In the genomic region with DNA sequence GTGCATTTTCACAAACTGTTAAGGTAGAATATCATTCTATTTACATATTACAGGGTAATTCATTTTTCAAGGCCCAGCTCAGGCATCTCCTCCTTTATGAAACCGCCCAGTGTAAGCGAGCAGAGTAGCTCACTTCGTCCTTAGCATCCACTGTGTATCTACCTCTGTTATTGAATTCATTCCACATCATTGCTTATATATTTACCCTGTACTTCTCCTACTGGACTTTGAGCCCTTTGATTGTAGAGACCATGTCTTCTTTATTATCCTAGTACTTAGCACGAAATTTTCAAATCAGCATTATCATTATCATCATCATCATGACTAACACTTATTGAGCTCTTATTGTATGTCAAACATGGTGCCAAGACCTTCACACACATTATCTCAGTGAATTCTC, we compare ENCODE assay signal across 9 cellular contexts.
"Had no signal": no experiment of that assay in that cellular context is flagged by ENCODE, and none has a peak within 500 bp of the region (broad histone marks: within the 10 kb centered on the region; RNA-seq: fewer than 3 reads in every experiment).

No MANE protein-coding gene starts in this region.

- ATAC-seq: HCT116 had no signal

- H3K4me2 ChIP-seq: KMS-11 had no signal

- H3K36me3 ChIP-seq: HAP-1 had no signal

- H2AFZ ChIP-seq: GM23248 had no signal

- DNase-seq: GM23248, GOT3, H7, HFFc6, KBM-7 had no signal

- H3K27ac ChIP-seq: GM23248, KMS-11 had no signal

- H3K9me3 ChIP-seq: HAP-1 had no signal

- FAIRE-seq: HTR-8/SVneo had no signal

- H3K9ac ChIP-seq: GM23248, KMS-11 had no signal

- H3K4me1 ChIP-seq: HAP-1 had no signal

- H3K4me3 ChIP-seq: GM23248, HAP-1 had no signal
